In the genomic region with DNA sequence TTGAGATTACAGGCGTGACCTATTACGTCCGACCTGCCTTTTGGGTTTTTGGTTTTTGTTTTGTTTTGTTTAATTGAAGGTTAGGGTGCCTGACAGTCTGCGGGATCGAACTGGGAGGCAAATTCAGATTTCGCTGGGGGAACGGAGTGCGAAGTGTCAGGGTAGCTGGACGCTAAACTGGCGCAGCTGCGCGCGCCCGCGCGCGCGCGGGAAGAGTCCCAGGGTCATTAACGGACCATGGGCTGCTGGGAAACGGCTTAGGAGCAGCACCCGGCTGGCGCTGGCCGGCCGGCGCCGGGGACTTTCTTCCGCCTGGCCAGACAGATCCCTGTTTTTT, we compare ENCODE assay signal across 1 cellular context.
TF ChIP-seq lines count a peak whose summit lies in the region.

No MANE protein-coding gene starts in this region.

TF ChIP-seq in K562, 482 proteins besides CTCF, POLR2A, EP300 and RAD21 (continued from another document and continues in another):
- TF ChIP-seq, protein P1, sequence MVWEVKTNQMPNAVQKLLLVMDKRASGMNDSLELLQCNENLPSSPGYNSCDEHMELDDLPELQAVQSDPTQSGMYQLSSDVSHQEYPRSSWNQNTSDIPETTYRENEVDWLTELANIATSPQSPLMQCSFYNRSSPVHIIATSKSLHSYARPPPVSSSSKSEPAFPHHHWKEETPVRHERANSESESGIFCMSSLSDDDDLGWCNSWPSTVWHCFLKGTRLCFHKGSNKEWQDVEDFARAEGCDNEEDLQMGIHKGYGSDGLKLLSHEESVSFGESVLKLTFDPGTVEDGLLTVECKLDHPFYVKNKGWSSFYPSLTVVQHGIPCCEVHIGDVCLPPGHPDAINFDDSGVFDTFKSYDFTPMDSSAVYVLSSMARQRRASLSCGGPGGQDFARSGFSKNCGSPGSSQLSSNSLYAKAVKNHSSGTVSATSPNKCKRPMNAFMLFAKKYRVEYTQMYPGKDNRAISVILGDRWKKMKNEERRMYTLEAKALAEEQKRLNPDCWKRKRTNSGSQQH (CRISPR knock-in tag; IDR thresholded peaks at IDR 0.05): peak; percentile 97
- TF ChIP-seq GTF2F1 (IDR thresholded peaks at IDR 0.05; ENCODE audit: low read depth, low read length) (no peak), ZNF444 (CRISPR knock-in tag; IDR thresholded peaks at IDR 0.05) (no peak; the same call in 1 of the 2 replicates), ATF1 (CRISPR knock-in tag; IDR thresholded peaks at IDR 0.05) (no peak), ATF1 (tag; IDR thresholded peaks at IDR 0.05) (peak; percentile 81), ZNF586 (CRISPR knock-in tag; conservative IDR thresholded peaks at IDR 0.05) (peak; percentile 19; the same call in 1 of the 2 replicates), ZNF436 (CRISPR knock-in tag; IDR thresholded peaks at IDR 0.05) (peak; percentile 36; the same call in 1 of the 2 replicates), KAT2B (IDR thresholded peaks at IDR 0.05; ENCODE audit: low read depth, low read length) (peak; percentile 93), DMBX1 (CRISPR knock-in tag; IDR thresholded peaks at IDR 0.05; ENCODE audit: borderline replicate concordance) (peak; percentile 97), ETV1 (tag; conservative IDR thresholded peaks at IDR 0.05; ENCODE audit: low read depth) (no peak; the same call in 1 of the 2 replicates), NFE2L1 (tag; IDR thresholded peaks at IDR 0.05; ENCODE audit: borderline replicate concordance, low read depth) (no peak; the same call in 1 of the 2 replicates), KLF1 (tag; IDR thresholded peaks at IDR 0.05) (peak; percentile 79; the same call in 1 of the 2 replicates), ZNF785 (CRISPR knock-in tag; IDR thresholded peaks at IDR 0.05) (0 out of 2 replicates have a peak, but pooled peaks have one; percentile 44)
- TF ChIP-seq, protein P2, sequence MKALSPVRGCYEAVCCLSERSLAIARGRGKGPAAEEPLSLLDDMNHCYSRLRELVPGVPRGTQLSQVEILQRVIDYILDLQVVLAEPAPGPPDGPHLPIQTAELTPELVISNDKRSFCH (CRISPR knock-in tag; IDR thresholded peaks at IDR 0.05): 0 out of 2 replicates have a peak, but pooled peaks have one; percentile 65
- TF ChIP-seq, protein P2 (tag; IDR thresholded peaks at IDR 0.05): no peak; the same call in 1 of the 2 replicates
- TF ChIP-seq, protein P3, sequence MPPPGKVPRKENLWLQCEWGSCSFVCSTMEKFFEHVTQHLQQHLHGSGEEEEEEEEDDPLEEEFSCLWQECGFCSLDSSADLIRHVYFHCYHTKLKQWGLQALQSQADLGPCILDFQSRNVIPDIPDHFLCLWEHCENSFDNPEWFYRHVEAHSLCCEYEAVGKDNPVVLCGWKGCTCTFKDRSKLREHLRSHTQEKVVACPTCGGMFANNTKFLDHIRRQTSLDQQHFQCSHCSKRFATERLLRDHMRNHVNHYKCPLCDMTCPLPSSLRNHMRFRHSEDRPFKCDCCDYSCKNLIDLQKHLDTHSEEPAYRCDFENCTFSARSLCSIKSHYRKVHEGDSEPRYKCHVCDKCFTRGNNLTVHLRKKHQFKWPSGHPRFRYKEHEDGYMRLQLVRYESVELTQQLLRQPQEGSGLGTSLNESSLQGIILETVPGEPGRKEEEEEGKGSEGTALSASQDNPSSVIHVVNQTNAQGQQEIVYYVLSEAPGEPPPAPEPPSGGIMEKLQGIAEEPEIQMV (tag; conservative IDR thresholded peaks at IDR 0.05; ENCODE audit: low read depth): peak; percentile 57
- TF ChIP-seq, protein P4, sequence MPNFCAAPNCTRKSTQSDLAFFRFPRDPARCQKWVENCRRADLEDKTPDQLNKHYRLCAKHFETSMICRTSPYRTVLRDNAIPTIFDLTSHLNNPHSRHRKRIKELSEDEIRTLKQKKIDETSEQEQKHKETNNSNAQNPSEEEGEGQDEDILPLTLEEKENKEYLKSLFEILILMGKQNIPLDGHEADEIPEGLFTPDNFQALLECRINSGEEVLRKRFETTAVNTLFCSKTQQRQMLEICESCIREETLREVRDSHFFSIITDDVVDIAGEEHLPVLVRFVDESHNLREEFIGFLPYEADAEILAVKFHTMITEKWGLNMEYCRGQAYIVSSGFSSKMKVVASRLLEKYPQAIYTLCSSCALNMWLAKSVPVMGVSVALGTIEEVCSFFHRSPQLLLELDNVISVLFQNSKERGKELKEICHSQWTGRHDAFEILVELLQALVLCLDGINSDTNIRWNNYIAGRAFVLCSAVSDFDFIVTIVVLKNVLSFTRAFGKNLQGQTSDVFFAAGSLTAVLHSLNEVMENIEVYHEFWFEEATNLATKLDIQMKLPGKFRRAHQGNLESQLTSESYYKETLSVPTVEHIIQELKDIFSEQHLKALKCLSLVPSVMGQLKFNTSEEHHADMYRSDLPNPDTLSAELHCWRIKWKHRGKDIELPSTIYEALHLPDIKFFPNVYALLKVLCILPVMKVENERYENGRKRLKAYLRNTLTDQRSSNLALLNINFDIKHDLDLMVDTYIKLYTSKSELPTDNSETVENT (CRISPR knock-in tag; IDR thresholded peaks at IDR 0.05): peak; percentile 92
- TF ChIP-seq, protein P5, sequence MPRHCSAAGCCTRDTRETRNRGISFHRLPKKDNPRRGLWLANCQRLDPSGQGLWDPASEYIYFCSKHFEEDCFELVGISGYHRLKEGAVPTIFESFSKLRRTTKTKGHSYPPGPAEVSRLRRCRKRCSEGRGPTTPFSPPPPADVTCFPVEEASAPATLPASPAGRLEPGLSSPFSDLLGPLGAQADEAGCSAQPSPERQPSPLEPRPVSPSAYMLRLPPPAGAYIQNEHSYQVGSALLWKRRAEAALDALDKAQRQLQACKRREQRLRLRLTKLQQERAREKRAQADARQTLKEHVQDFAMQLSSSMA (CRISPR knock-in tag; IDR thresholded peaks at IDR 0.05): no peak
- TF ChIP-seq, protein P6, sequence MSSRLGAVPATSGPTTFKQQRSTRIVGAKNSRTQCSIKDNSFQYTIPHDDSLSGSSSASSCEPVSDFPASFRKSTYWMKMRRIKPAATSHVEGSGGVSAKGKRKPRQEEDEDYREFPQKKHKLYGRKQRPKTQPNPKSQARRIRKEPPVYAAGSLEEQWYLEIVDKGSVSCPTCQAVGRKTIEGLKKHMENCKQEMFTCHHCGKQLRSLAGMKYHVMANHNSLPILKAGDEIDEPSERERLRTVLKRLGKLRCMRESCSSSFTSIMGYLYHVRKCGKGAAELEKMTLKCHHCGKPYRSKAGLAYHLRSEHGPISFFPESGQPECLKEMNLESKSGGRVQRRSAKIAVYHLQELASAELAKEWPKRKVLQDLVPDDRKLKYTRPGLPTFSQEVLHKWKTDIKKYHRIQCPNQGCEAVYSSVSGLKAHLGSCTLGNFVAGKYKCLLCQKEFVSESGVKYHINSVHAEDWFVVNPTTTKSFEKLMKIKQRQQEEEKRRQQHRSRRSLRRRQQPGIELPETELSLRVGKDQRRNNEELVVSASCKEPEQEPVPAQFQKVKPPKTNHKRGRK (tag; IDR thresholded peaks at IDR 0.05): no peak
- TF ChIP-seq, protein P7, sequence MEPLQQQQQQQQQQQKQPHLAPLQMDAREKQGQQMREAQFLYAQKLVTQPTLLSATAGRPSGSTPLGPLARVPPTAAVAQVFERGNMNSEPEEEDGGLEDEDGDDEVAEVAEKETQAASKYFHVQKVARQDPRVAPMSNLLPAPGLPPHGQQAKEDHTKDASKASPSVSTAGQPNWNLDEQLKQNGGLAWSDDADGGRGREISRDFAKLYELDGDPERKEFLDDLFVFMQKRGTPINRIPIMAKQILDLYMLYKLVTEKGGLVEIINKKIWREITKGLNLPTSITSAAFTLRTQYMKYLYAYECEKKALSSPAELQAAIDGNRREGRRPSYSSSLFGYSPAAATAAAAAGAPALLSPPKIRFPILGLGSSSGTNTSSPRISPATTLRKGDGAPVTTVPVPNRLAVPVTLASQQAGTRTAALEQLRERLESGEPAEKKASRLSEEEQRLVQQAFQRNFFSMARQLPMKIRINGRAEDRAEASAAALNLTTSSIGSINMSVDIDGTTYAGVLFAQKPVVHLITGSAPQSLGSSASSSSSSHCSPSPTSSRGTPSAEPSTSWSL (CRISPR knock-in tag; IDR thresholded peaks at IDR 0.05; ENCODE audit: borderline replicate concordance): 0 out of 2 replicates have a peak, but pooled peaks have one; percentile 58
- TF ChIP-seq, protein P8, sequence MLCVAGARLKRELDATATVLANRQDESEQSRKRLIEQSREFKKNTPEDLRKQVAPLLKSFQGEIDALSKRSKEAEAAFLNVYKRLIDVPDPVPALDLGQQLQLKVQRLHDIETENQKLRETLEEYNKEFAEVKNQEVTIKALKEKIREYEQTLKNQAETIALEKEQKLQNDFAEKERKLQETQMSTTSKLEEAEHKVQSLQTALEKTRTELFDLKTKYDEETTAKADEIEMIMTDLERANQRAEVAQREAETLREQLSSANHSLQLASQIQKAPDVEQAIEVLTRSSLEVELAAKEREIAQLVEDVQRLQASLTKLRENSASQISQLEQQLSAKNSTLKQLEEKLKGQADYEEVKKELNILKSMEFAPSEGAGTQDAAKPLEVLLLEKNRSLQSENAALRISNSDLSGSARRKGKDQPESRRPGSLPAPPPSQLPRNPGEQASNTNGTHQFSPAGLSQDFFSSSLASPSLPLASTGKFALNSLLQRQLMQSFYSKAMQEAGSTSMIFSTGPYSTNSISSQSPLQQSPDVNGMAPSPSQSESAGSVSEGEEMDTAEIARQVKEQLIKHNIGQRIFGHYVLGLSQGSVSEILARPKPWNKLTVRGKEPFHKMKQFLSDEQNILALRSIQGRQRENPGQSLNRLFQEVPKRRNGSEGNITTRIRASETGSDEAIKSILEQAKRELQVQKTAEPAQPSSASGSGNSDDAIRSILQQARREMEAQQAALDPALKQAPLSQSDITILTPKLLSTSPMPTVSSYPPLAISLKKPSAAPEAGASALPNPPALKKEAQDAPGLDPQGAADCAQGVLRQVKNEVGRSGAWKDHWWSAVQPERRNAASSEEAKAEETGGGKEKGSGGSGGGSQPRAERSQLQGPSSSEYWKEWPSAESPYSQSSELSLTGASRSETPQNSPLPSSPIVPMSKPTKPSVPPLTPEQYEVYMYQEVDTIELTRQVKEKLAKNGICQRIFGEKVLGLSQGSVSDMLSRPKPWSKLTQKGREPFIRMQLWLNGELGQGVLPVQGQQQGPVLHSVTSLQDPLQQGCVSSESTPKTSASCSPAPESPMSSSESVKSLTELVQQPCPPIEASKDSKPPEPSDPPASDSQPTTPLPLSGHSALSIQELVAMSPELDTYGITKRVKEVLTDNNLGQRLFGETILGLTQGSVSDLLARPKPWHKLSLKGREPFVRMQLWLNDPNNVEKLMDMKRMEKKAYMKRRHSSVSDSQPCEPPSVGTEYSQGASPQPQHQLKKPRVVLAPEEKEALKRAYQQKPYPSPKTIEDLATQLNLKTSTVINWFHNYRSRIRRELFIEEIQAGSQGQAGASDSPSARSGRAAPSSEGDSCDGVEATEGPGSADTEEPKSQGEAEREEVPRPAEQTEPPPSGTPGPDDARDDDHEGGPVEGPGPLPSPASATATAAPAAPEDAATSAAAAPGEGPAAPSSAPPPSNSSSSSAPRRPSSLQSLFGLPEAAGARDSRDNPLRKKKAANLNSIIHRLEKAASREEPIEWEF (CRISPR knock-in tag; IDR thresholded peaks at IDR 0.05): peak; percentile 93
- TF ChIP-seq, protein P9, sequence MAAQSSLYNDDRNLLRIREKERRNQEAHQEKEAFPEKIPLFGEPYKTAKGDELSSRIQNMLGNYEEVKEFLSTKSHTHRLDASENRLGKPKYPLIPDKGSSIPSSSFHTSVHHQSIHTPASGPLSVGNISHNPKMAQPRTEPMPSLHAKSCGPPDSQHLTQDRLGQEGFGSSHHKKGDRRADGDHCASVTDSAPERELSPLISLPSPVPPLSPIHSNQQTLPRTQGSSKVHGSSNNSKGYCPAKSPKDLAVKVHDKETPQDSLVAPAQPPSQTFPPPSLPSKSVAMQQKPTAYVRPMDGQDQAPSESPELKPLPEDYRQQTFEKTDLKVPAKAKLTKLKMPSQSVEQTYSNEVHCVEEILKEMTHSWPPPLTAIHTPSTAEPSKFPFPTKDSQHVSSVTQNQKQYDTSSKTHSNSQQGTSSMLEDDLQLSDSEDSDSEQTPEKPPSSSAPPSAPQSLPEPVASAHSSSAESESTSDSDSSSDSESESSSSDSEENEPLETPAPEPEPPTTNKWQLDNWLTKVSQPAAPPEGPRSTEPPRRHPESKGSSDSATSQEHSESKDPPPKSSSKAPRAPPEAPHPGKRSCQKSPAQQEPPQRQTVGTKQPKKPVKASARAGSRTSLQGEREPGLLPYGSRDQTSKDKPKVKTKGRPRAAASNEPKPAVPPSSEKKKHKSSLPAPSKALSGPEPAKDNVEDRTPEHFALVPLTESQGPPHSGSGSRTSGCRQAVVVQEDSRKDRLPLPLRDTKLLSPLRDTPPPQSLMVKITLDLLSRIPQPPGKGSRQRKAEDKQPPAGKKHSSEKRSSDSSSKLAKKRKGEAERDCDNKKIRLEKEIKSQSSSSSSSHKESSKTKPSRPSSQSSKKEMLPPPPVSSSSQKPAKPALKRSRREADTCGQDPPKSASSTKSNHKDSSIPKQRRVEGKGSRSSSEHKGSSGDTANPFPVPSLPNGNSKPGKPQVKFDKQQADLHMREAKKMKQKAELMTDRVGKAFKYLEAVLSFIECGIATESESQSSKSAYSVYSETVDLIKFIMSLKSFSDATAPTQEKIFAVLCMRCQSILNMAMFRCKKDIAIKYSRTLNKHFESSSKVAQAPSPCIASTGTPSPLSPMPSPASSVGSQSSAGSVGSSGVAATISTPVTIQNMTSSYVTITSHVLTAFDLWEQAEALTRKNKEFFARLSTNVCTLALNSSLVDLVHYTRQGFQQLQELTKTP (IDR thresholded peaks at IDR 0.05; ENCODE audit: low read depth in 1 of 2, partially characterized antibody in 2 of 2): peak; percentile 83 to 84
- TF ChIP-seq, protein P10, sequence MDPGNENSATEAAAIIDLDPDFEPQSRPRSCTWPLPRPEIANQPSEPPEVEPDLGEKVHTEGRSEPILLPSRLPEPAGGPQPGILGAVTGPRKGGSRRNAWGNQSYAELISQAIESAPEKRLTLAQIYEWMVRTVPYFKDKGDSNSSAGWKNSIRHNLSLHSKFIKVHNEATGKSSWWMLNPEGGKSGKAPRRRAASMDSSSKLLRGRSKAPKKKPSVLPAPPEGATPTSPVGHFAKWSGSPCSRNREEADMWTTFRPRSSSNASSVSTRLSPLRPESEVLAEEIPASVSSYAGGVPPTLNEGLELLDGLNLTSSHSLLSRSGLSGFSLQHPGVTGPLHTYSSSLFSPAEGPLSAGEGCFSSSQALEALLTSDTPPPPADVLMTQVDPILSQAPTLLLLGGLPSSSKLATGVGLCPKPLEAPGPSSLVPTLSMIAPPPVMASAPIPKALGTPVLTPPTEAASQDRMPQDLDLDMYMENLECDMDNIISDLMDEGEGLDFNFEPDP (CRISPR knock-in tag; IDR thresholded peaks at IDR 0.05): peak; percentile 71; the same call in 1 of the 2 replicates
- TF ChIP-seq, protein P11, sequence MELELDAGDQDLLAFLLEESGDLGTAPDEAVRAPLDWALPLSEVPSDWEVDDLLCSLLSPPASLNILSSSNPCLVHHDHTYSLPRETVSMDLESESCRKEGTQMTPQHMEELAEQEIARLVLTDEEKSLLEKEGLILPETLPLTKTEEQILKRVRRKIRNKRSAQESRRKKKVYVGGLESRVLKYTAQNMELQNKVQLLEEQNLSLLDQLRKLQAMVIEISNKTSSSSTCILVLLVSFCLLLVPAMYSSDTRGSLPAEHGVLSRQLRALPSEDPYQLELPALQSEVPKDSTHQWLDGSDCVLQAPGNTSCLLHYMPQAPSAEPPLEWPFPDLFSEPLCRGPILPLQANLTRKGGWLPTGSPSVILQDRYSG (tag; conservative IDR thresholded peaks at IDR 0.05; ENCODE audit: low read depth): peak; percentile 96
